In genomic region chr19:2281265-2282061, GRCh38 we compare ENCODE assay signal across 1 cellular context.
A peak's percentile ranks its signal among the peaks of the same experiment; 100 is the strongest.
TF ChIP-seq lines count a peak whose summit lies in the region.

No MANE protein-coding gene starts in this region.

TF ChIP-seq in A549, 52 proteins besides CTCF, POLR2A, EP300 and RAD21:
- peak; percentile 32 for TF ChIP-seq ZFP36 (IDR thresholded peaks at IDR 0.05; ENCODE audit: borderline replicate concordance, partially characterized antibody)
